In the genomic region with DNA sequence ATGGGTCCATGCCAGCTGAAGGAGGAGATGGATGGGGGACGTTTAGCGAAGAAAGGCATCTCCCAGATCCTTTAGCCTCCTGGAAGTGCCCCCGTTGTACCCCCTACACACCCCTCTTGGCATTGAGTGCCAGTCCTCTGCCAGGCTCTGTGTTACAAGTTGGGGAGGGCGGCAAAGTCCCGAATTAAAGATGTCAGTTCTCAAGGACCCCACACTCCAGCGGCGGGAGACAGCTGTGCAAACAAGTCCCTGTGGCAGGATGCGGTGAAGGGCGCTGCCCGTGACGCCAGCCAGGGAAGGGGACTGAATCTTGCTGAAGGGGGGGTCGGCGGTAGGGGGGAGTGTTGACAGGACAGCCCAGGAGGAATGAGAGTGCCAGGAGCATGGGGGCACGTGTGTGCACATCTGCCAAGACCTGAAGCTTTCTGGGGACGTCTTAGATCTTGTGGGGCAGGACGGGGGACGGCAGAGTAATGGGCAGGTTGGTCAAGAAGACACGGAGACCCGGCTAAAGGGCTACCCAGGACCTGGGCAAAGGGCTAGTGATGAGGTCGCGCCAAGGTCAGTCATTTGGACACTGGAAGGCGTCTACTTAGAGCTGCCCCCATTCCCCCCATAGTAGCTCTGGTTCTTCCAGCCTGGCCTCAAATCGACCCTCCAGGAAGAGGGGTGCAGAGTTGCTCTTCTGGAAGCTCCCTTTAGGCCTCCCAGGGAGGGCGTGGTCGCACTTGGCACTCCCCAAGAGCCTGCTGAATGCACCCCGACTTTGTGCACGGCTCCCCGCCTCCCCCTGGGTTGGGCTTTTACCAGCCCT, we compare ENCODE assay signal across 1 cellular context.
TF ChIP-seq lines count a peak whose summit lies in the region.

No MANE protein-coding gene starts in this region.

TF ChIP-seq in neural cell, 6 proteins besides CTCF, POLR2A, EP300 and RAD21 (continued from another document):
- TF ChIP-seq, protein P1, sequence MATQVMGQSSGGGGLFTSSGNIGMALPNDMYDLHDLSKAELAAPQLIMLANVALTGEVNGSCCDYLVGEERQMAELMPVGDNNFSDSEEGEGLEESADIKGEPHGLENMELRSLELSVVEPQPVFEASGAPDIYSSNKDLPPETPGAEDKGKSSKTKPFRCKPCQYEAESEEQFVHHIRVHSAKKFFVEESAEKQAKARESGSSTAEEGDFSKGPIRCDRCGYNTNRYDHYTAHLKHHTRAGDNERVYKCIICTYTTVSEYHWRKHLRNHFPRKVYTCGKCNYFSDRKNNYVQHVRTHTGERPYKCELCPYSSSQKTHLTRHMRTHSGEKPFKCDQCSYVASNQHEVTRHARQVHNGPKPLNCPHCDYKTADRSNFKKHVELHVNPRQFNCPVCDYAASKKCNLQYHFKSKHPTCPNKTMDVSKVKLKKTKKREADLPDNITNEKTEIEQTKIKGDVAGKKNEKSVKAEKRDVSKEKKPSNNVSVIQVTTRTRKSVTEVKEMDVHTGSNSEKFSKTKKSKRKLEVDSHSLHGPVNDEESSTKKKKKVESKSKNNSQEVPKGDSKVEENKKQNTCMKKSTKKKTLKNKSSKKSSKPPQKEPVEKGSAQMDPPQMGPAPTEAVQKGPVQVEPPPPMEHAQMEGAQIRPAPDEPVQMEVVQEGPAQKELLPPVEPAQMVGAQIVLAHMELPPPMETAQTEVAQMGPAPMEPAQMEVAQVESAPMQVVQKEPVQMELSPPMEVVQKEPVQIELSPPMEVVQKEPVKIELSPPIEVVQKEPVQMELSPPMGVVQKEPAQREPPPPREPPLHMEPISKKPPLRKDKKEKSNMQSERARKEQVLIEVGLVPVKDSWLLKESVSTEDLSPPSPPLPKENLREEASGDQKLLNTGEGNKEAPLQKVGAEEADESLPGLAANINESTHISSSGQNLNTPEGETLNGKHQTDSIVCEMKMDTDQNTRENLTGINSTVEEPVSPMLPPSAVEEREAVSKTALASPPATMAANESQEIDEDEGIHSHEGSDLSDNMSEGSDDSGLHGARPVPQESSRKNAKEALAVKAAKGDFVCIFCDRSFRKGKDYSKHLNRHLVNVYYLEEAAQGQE (IDR thresholded peaks at IDR 0.05; ENCODE audit: borderline replicate concordance) = no peak
- TF ChIP-seq TAF1 (IDR thresholded peaks at IDR 0.05; ENCODE audit: low read depth) (no peak), EZH2 (IDR thresholded peaks at IDR 0.05; ENCODE audit: borderline replicate concordance, insufficient read depth, low read length, poor library complexity, severe bottlenecking) (no peak)
TF ChIP-seq in neural cell: peak in this region for 0.
